ENCODE assay signal across 1 cellular context in genomic region chr7:100101016-100101862, GRCh38.
TF ChIP-seq lines count a peak whose summit lies in the region.

AP4M1 (plus strand) TSS chr7:100101643; CDS start chr7:100101715, 72 bp downstream.
MCM7 (minus strand) TSS chr7:100101397; CDS start chr7:100101294, 103 bp downstream.

TF ChIP-seq in K562, 482 proteins besides CTCF, POLR2A, EP300 and RAD21 (continued from another document and continues in another):
- TF ChIP-seq ZBTB43 (CRISPR knock-in tag; IDR thresholded peaks at IDR 0.05) (no peak), TEAD2 (tag; IDR thresholded peaks at IDR 0.05) (no peak), SMARCB1 (IDR thresholded peaks at IDR 0.05; ENCODE audit: insufficient read length, low read depth) (no peak), EGR1 (conservative IDR thresholded peaks at IDR 0.05) (peak; percentile 79), ZNF395 (CRISPR knock-in tag; IDR thresholded peaks at IDR 0.05) (peak; percentile 85), HINFP (tag; conservative IDR thresholded peaks at IDR 0.05; ENCODE audit: low read depth) (no peak), TCF3 (CRISPR knock-in tag; IDR thresholded peaks at IDR 0.05) (peak; percentile 25; the same call in 1 of the 2 replicates), RFX1 (IDR thresholded peaks at IDR 0.05) (no peak), ESRRA (IDR thresholded peaks at IDR 0.05; ENCODE audit: borderline replicate concordance, low read depth) (peak; percentile 61; the same call in 1 of the 2 replicates), MTF1 (CRISPR knock-in tag; IDR thresholded peaks at IDR 0.05; ENCODE audit: borderline replicate concordance) (no peak), RBBP5 (IDR thresholded peaks at IDR 0.05; ENCODE audit: borderline replicate concordance, insufficient read depth, low read length, poor library complexity, severe bottlenecking) (peak; percentile 49), ZNF274 (IDR thresholded peaks at IDR 0.05; ENCODE audit: borderline replicate concordance, low read depth, low read length) (no peak), ATF3 (IDR thresholded peaks at IDR 0.05) (peak; percentile 38; the same call in 1 of the 2 replicates), ATF3 (CRISPR knock-in tag; conservative IDR thresholded peaks at IDR 0.05) (no peak; the same call in 1 of the 2 replicates), L3MBTL2 (IDR thresholded peaks at IDR 0.05) (peak; percentile 97), MLLT1 (IDR thresholded peaks at IDR 0.05) (peak; percentile 46 to 86; a peak in 2 of 4 replicates), SAFB (IDR thresholded peaks at IDR 0.05; ENCODE audit: borderline replicate concordance, low read depth, low read length) (0 out of 2 replicates have a peak, but pooled peaks have one; percentile 30), YBX1 (IDR thresholded peaks at IDR 0.05) (no peak), ZBTB49 (CRISPR knock-in tag; IDR thresholded peaks at IDR 0.05; ENCODE audit: borderline replicate concordance) (peak; percentile 92; the same call in 1 of the 2 replicates), MAFG (tag; conservative IDR thresholded peaks at IDR 0.05) (no peak), TCF7L2 (IDR thresholded peaks at IDR 0.05; ENCODE audit: low read depth, low read length) (no peak), MXD1 (CRISPR knock-in tag; IDR thresholded peaks at IDR 0.05; ENCODE audit: borderline replicate concordance, poor library complexity, severe bottlenecking) (no peak), BACH1 (tag; IDR thresholded peaks at IDR 0.05) (no peak), SMARCC2 (IDR thresholded peaks at IDR 0.05; ENCODE audit: low read depth) (no peak), ZNF408 (CRISPR knock-in tag; IDR thresholded peaks at IDR 0.05; ENCODE audit: low read depth) (no peak), PTTG1 (tag; IDR thresholded peaks at IDR 0.05; ENCODE audit: low read depth) (no peak), HBP1 (CRISPR knock-in tag; IDR thresholded peaks at IDR 0.05) (peak; percentile 78; the same call in 1 of the 2 replicates), CBX8 (IDR thresholded peaks at IDR 0.05; ENCODE audit: borderline replicate concordance, extremely low read depth, low read depth, low read length, poor library complexity, severe bottlenecking) (no peak), CXXC5 (CRISPR knock-in tag; IDR thresholded peaks at IDR 0.05) (peak; percentile 96), ZBTB17 (CRISPR knock-in tag; IDR thresholded peaks at IDR 0.05) (0 out of 2 replicates have a peak, but pooled peaks have one; percentile 62), ZSCAN29 (IDR thresholded peaks at IDR 0.05) (no peak), ZNF384 (IDR thresholded peaks at IDR 0.05; ENCODE audit: low read depth, low read length) (no peak), TGIF2 (CRISPR knock-in tag; IDR thresholded peaks at IDR 0.05) (no peak), ZNF668 (CRISPR knock-in tag; IDR thresholded peaks at IDR 0.05) (peak; percentile 55; the same call in 1 of the 2 replicates), TRIM28 (IDR thresholded peaks at IDR 0.05) (no peak), CREB5 (CRISPR knock-in tag; IDR thresholded peaks at IDR 0.05) (no peak), ZKSCAN1 (IDR thresholded peaks at IDR 0.05; ENCODE audit: low read depth, low read length) (peak; percentile 41; the same call in 1 of the 2 replicates), ZNF174 (CRISPR knock-in tag; IDR thresholded peaks at IDR 0.05) (no peak), POLR2H (tag; IDR thresholded peaks at IDR 0.05; ENCODE audit: low read depth) (peak; percentile 86), TAF15 (IDR thresholded peaks at IDR 0.05; ENCODE audit: low read depth, low read length) (no peak), ZNF717 (CRISPR knock-in tag; IDR thresholded peaks at IDR 0.05) (no peak), THAP7 (CRISPR knock-in tag; IDR thresholded peaks at IDR 0.05) (no peak), ZNF121 (CRISPR knock-in tag; conservative IDR thresholded peaks at IDR 0.05) (no peak), BCLAF1 (IDR thresholded peaks at IDR 0.05; ENCODE audit: borderline replicate concordance in 1 of 2, control insufficient read depth in 1 of 2, low read depth in 2 of 2, low read length in 1 of 2) (no peak), KAT7 (CRISPR knock-in tag; IDR thresholded peaks at IDR 0.05; ENCODE audit: borderline replicate concordance) (no peak), ESRRB (CRISPR knock-in tag; IDR thresholded peaks at IDR 0.05; ENCODE audit: borderline replicate concordance) (no peak), OTX1 (CRISPR knock-in tag; IDR thresholded peaks at IDR 0.05) (no peak), RBM14 (IDR thresholded peaks at IDR 0.05; ENCODE audit: borderline replicate concordance, insufficient read depth, low read depth, low read length) (peak; percentile 99; the same call in 1 of the 2 replicates), BRF1 (IDR thresholded peaks at IDR 0.05; ENCODE audit: borderline replicate concordance, extremely low read depth, insufficient read length) (no peak), RUNX1 (IDR thresholded peaks at IDR 0.05; ENCODE audit: low read depth) (no peak)
